ENCODE assay signal across 8 cellular contexts in genomic region chr11:119084663-119085522, GRCh38. TPM values are rescaled to one million over a fixed set of nuclear protein-coding genes. Genes with fewer than 3 reads are reported as not detected.
DNase-seq lines count a peak whose midpoint lies in the region; ATAC-seq, FAIRE-seq and TF ChIP-seq lines count a peak whose summit lies in the region.

Gene HMBS, plus strand, starts transcription at chr11:119084881. Its CDS starts 153 bp downstream, at chr11:119085034.

- H3K36me3 ChIP-seq in H1 (ENCODE audit: control insufficient read depth in 2 of 4, insufficient read depth in 4 of 4, low read length in 3 of 4) (peaks cover 2 to 24% (median 10%) of the 10 kb centered on the region in 4 experiments; a peak in 7 of 8 replicates), mesenchymal stem cell (ENCODE audit: control insufficient read depth in 1 of 2, insufficient read depth in 2 of 2, low read depth in 1 of 2, low read length in 2 of 2) (peaks cover 30 to 41% of the 10 kb centered on the region in 2 experiments)

- peak; percentile 68 to 95 for TF ChIP-seq POLR2A in H1 (IDR thresholded peaks at IDR 0.05; ENCODE audit: control extremely low read depth in 1 of 2, low read depth in 2 of 2, low read length in 2 of 2)

- H2AK5ac ChIP-seq in H1 (ENCODE audit: low read depth, low read length) (peak within 1 kb of the TSS; percentile 66; the same call in 1 of the 2 replicates), mesenchymal stem cell (ENCODE audit: low read length, severe bottlenecking) (no peak within 1 kb of the TSS)

- 2% methylated on average over 43 of the region's 49 CpGs; no CpG with 5 or more reads in 1 of the 2 experiments for WGBS in H1 (ENCODE audit: extremely low coverage in 1 of 2, insufficient coverage in 1 of 2, insufficient read length in 1 of 2, insufficient replicate concordance in 2 of 2, low coverage in 1 of 2, low lambda C conversion rate in 2 of 2, missing lambda C conversion rate in 1 of 2), 2 experiments
- WGBS in mesenchymal stem cell, result under 1% methylated on average over 44 of the region's 49 CpGs

- H3K9me3 ChIP-seq in H1 (ENCODE audit: insufficient read depth in 2 of 2, low read depth in 1 of 2, low read length in 1 of 2) (no peaks in the 10 kb centered on the region), mesenchymal stem cell (ENCODE audit: control insufficient read depth, low read length) (no peaks in the 10 kb centered on the region)

- peak within 1 kb of the TSS; percentile 72; the same call in 1 of the 2 replicates for H2BK15ac ChIP-seq in H1 (ENCODE audit: low read length)
- H2BK15ac ChIP-seq in mesenchymal stem cell (ENCODE audit: low read depth, poor library complexity, severe bottlenecking), result peak within 1 kb of the TSS; percentile 73

- peak within 1 kb of the TSS; percentile 88 for H4K8ac ChIP-seq in H1 (ENCODE audit: extremely low read depth, insufficient read depth, low read length)
- H4K8ac ChIP-seq in mesenchymal stem cell (ENCODE audit: low read length), result peak within 1 kb of the TSS; percentile 76

- H4K5ac ChIP-seq in H1 (ENCODE audit: insufficient read length, low read depth, low read length), result peak within 1 kb of the TSS; percentile 90

- CTCF ChIA-PET in H1 (lab: Charles Lee; ENCODE audit: partially characterized antibody), result interaction anchor here (0.8 to 2.4 kb wide), 8 partner anchors 15 to 113 kb away, joined by 3 to 7 read pairs (median 4); partner anchors contain the start of genes HINFP and HYOU1

- H3K18ac ChIP-seq in H1 (ENCODE audit: extremely low read depth, low read length) (peak within 1 kb of the TSS; percentile 92; the same call in 1 of the 2 replicates), mesenchymal stem cell (ENCODE audit: low read depth in 1 of 2, low read length in 2 of 2) (peak within 1 kb of the TSS; percentile 79 to 92)

- H2BK12ac ChIP-seq in H1 (ENCODE audit: low read depth, low read length) (peak within 1 kb of the TSS; percentile 2; the same call in 1 of the 2 replicates), mesenchymal stem cell (ENCODE audit: low read length in 2 of 2) (peak within 1 kb of the TSS in 1 of 2 experiments; percentile 2)

- H3K56ac ChIP-seq in H1 (replicated peaks; ENCODE audit: insufficient read length, low read depth, low read length), result peak within 1 kb of the TSS; percentile 80

- H3K23me2 ChIP-seq in H1 (ENCODE audit: low read depth, low read length), result peaks cover 7% of the 10 kb centered on the region; the same call in 1 of the 2 replicates

- peak within 1 kb of the TSS; percentile 82 for H2BK5ac ChIP-seq in H1 (ENCODE audit: low read depth, low read length)
- H2BK5ac ChIP-seq in mesenchymal stem cell (ENCODE audit: low read depth, low read length, poor library complexity, severe bottlenecking), result peak within 1 kb of the TSS; percentile 11

- peaks cover 0 to 1% of the 10 kb centered on the region in 2 experiments for H4K20me1 ChIP-seq in H1 (replicated peaks in 1 of 2; ENCODE audit: control insufficient read depth in 1 of 2, insufficient read depth in 2 of 2, low read length in 2 of 2)

- no peak within 1 kb of the TSS for H3K23ac ChIP-seq in H1 (ENCODE audit: insufficient read length)
- peak within 1 kb of the TSS in 1 of 2 experiments; percentile 35 for H3K23ac ChIP-seq in mesenchymal stem cell (ENCODE audit: low read length in 2 of 2)

- H3K79me1 ChIP-seq in H1 (ENCODE audit: low read depth, low read length) (peaks cover 9% of the 10 kb centered on the region), mesenchymal stem cell (replicated peaks; ENCODE audit: low read length, poor library complexity, severe bottlenecking) (peaks cover 16% of the 10 kb centered on the region)

- TF ChIP-seq CTCF in H1 (IDR thresholded peaks at IDR 0.05; ENCODE audit: control extremely low read depth in 1 of 3, insufficient read depth in 1 of 3, low read depth in 1 of 3, low read length in 3 of 3), result no peak

- H4K91ac ChIP-seq in H1 (replicated peaks; ENCODE audit: insufficient read length, low read length) (peak within 1 kb of the TSS; percentile 80), mesenchymal stem cell (ENCODE audit: low read length) (peak within 1 kb of the TSS; percentile 76)

- H3K27ac ChIP-seq in H1 (ENCODE audit: low read depth, low read length), result peak within 1 kb of the TSS; percentile 98
- H3K27ac ChIP-seq in mesenchymal stem cell (ENCODE audit: low read length, poor library complexity, severe bottlenecking), result peak within 1 kb of the TSS; percentile 83

- TF ChIP-seq RAD21 in H1 (IDR thresholded peaks at IDR 0.05 in 1 of 2, conservative IDR thresholded peaks at IDR 0.05 in 1 of 2; ENCODE audit: low read depth in 2 of 2, low read length in 2 of 2), result no peak; a peak in 1 of 4 replicates

- H3K4me1 ChIP-seq in H1 (replicated peaks in 1 of 4; ENCODE audit: control insufficient read depth in 3 of 4, insufficient read depth in 4 of 4, low read length in 3 of 4), result peaks cover 0 to 5% (median 2%) of the 10 kb centered on the region in 4 experiments; a peak in 2 of 7 replicates
- H3K4me1 ChIP-seq in mesenchymal stem cell (ENCODE audit: control insufficient read depth, insufficient read depth, low read depth, low read length), result peaks cover 8% of the 10 kb centered on the region

- H2BK20ac ChIP-seq in H1 (ENCODE audit: low read length), result no peak within 1 kb of the TSS

- H3K4ac ChIP-seq in H1 (replicated peaks; ENCODE audit: insufficient read length, low read depth, low read length), result peak within 1 kb of the TSS; percentile 94
- H3K4ac ChIP-seq in mesenchymal stem cell (ENCODE audit: low read depth in 1 of 2, low read length in 2 of 2), result peak within 1 kb of the TSS; percentile 42 to 73

- H3K4me3 ChIP-seq in H1 (ENCODE audit: extremely low read depth in 1 of 4, insufficient read depth in 2 of 4, low read depth in 3 of 4, low read length in 4 of 4) (peak within 1 kb of the TSS; percentile 78 to 97 (median 86)), mesenchymal stem cell (ENCODE audit: insufficient read depth in 1 of 2, low read depth in 1 of 2, low read length in 2 of 2) (peak within 1 kb of the TSS; percentile 74 to 87)

- TF ChIP-seq EP300 in H1 (IDR thresholded peaks at IDR 0.05; ENCODE audit: borderline replicate concordance in 1 of 2, low read depth in 2 of 2, low read length in 2 of 2), result no peak

- H3K79me2 ChIP-seq in H1 (ENCODE audit: control insufficient read depth in 1 of 2, insufficient read depth in 2 of 2, low read length in 2 of 2), result peaks cover 3 to 18% of the 10 kb centered on the region in 2 experiments; a peak in 3 of 4 replicates

- FAIRE-seq in HTR-8/SVneo (lab: Jason Lieb, UNC), result peak; percentile 98
- FAIRE-seq in H1 (lab: Jason Lieb, UNC), result no peak

- POLR2A ChIA-PET in H1 (lab: Charles Lee; ENCODE audit: partially characterized antibody), result interaction anchor here (0.6 to 9.2 kb wide), 31 partner anchors 11 to 253 kb away, joined by 3 to 141 read pairs (median 4); partner anchors contain the start of genes ABCG4, C2CD2L, HINFP and HYOU1

- peak within 1 kb of the TSS; percentile 76 to 92 (median 86) for H3K9ac ChIP-seq in H1 (replicated peaks in 1 of 4; ENCODE audit: extremely low read depth in 1 of 4, low read depth in 3 of 4, low read length in 3 of 4)
- peak within 1 kb of the TSS; percentile 91 for H3K9ac ChIP-seq in mesenchymal stem cell (ENCODE audit: low read length)

- H2BK120ac ChIP-seq in H1 (replicated peaks; ENCODE audit: low read depth, low read length), result no peak within 1 kb of the TSS
- no peak within 1 kb of the TSS for H2BK120ac ChIP-seq in mesenchymal stem cell (ENCODE audit: low read depth, low read length)

- H3K4me2 ChIP-seq in H1 (ENCODE audit: insufficient read depth in 1 of 2, low read depth in 2 of 2, low read length in 2 of 2) (peak within 1 kb of the TSS; percentile 89 to 90), mesenchymal stem cell (ENCODE audit: low read length, poor library complexity, severe bottlenecking) (peak within 1 kb of the TSS; percentile 69)

- peak; percentile 80 for ATAC-seq in GM21367 (IDR thresholded peaks at IDR 0.05; ENCODE audit: unreplicated experiment)

- DNase-seq in COLO829 (ENCODE audit: low spot score) (peak; percentile 76), HTR-8/SVneo (ENCODE audit: insufficient read length, low spot score) (peak; percentile 94), NOMO-1 treated with dmso at 0.1 percent for 144 hours (lab: John Stamatoyannopoulos, UW; ENCODE audit: unreplicated experiment) (peak; percentile 95), H1 (ENCODE audit: low read depth in 1 of 2, low spot score in 2 of 2) (peak; percentile 75 to 97), mesenchymal stem cell (peak; percentile 98)
- DNase-seq in activated CD8-positive, alpha-beta memory T cell treated with anti-CD3 and anti-CD28 coated beads for 48 hours (ENCODE audit: low read depth in 2 of 3, low spot score in 2 of 3), result peak; percentile 86 to 97 (median 87)
- DNase-seq in stimulated activated CD8-positive, alpha-beta memory T cell treated with anti-CD3 and anti-CD28 coated beads, Interleukin-12 subunit alpha, Interleukin-12 subunit beta, amount 100 ng/mL, for 4 hours (ENCODE audit: low read depth), result peak; percentile 88

- H3K14ac ChIP-seq in H1 (ENCODE audit: insufficient read length) (no peak within 1 kb of the TSS), mesenchymal stem cell (ENCODE audit: low read length in 2 of 2) (peak within 1 kb of the TSS in 1 of 2 experiments; percentile 1)

- H3K27me3 ChIP-seq in H1 (replicated peaks in 1 of 4; ENCODE audit: control insufficient read depth in 3 of 4, extremely low read depth in 1 of 4, insufficient read depth in 3 of 4, low read length in 3 of 4) (no peaks in the 10 kb centered on the region), mesenchymal stem cell (ENCODE audit: control insufficient read depth in 1 of 2, insufficient read depth in 1 of 2, low read length in 2 of 2) (no peaks in the 10 kb centered on the region)

- peak within 1 kb of the TSS; percentile 27; the same call in 1 of the 2 replicates for H2AFZ ChIP-seq in H1 (ENCODE audit: low read length)
- no peak within 1 kb of the TSS for H2AFZ ChIP-seq in mesenchymal stem cell (ENCODE audit: low read depth, low read length)

TF ChIP-seq in H1, 55 proteins besides CTCF, POLR2A, EP300 and RAD21 (continues in another document):
- TF ChIP-seq BACH1 (IDR thresholded peaks at IDR 0.05; ENCODE audit: low read length) (no peak), RXRA (IDR thresholded peaks at IDR 0.05; ENCODE audit: insufficient read depth, low read depth, low read length) (no peak), FOSL1 (IDR thresholded peaks at IDR 0.05; ENCODE audit: insufficient read depth, low read depth, low read length) (no peak)

RNA-seq across cellular contexts. Expression of gene HMBS, which starts in this region (rescaled TPM):
- 65.5 and 69.3 TPM in 2 replicates for total RNA-seq in H1 (2021; fragmentation: NEBNext Ultra II Directional; extraction: Animal tissue kit (Norgen Biotek cat#: 25700))
- 104 and 109 TPM in 2 replicates for polyA plus RNA-seq in H1 (2011; rRNA removed)
- 123 TPM for polyA plus RNA-seq in H1 (2011; cell fraction: cytosol; rRNA removed)
- polyA plus RNA-seq in H1 (2011; cell fraction: nucleus; rRNA removed), result 128 TPM
- polyA plus RNA-seq in H1 (2012, experiment 1 of 2), result 65.2 to 89.7 TPM (median 83.7 TPM) in 4 replicates
- polyA plus RNA-seq in H1 (2012, experiment 2 of 2), result 110 TPM
- 45.1 TPM for polyA plus RNA-seq in H1 (2013, experiment 1 of 2)
- 44.1 TPM for polyA plus RNA-seq in H1 (2013, experiment 2 of 2)
- polyA minus RNA-seq in H1 (2011; rRNA and poly(A)+ RNA removed), result 78.6 and 79.0 TPM in 2 replicates
- 51.2 TPM for polyA minus RNA-seq in H1 (2011; cell fraction: cytosol; rRNA and poly(A)+ RNA removed)
- 44.6 TPM for polyA minus RNA-seq in H1 (2011; cell fraction: nucleus; rRNA and poly(A)+ RNA removed)
- 20.1 TPM for polyA plus RNA-seq in mesenchymal stem cell (2013, experiment 1 of 2)
- polyA plus RNA-seq in mesenchymal stem cell (2013, experiment 2 of 2), result 19.2 TPM

Comparison
In these comparisons a context has a peak if more than half of its experiments do, and no peak if none do; other contexts are left out.
1. Peak in every context shown above with its lines: DNase-seq, ATAC-seq, H3K4me3 ChIP-seq and H3K27ac ChIP-seq.